ENCODE assay signal across 1 cellular context in genomic region chr5:33460210-33460609, GRCh38.
TF ChIP-seq lines count a peak whose summit lies in the region.

No MANE protein-coding gene starts in this region.

TF ChIP-seq in WTC11, 78 proteins besides CTCF, POLR2A, EP300 and RAD21 (continued from another document):
- no peak for TF ChIP-seq PRDM15 (CRISPR knock-in tag; IDR thresholded peaks at IDR 0.05)
- no peak for TF ChIP-seq GABPB1 (CRISPR knock-in tag; IDR thresholded peaks at IDR 0.05)
- no peak for TF ChIP-seq OVOL2 (CRISPR knock-in tag; IDR thresholded peaks at IDR 0.05; ENCODE audit: borderline replicate concordance)
- TF ChIP-seq SP1 (CRISPR knock-in tag; conservative IDR thresholded peaks at IDR 0.05): no peak
- TF ChIP-seq ZNF232 (CRISPR knock-in tag; IDR thresholded peaks at IDR 0.05): no peak
- no peak for TF ChIP-seq NFE2L1 (CRISPR knock-in tag; IDR thresholded peaks at IDR 0.05)
- no peak for TF ChIP-seq HMGA2 (CRISPR knock-in tag; IDR thresholded peaks at IDR 0.05)
- TF ChIP-seq SMAD3 (CRISPR knock-in tag; IDR thresholded peaks at IDR 0.05; ENCODE audit: borderline replicate concordance): no peak
- no peak for TF ChIP-seq KAT7 (CRISPR knock-in tag; IDR thresholded peaks at IDR 0.05; ENCODE audit: borderline replicate concordance)
- no peak for TF ChIP-seq ZNF396 (CRISPR knock-in tag; IDR thresholded peaks at IDR 0.05; ENCODE audit: borderline replicate concordance)
- no peak for TF ChIP-seq NFATC4 (CRISPR knock-in tag; IDR thresholded peaks at IDR 0.05)
- no peak for TF ChIP-seq USF1 (CRISPR knock-in tag; IDR thresholded peaks at IDR 0.05)
- TF ChIP-seq ZBTB21 (CRISPR knock-in tag; IDR thresholded peaks at IDR 0.05; ENCODE audit: borderline replicate concordance): no peak
- TF ChIP-seq PRRX2 (CRISPR knock-in tag; IDR thresholded peaks at IDR 0.05): no peak
- TF ChIP-seq NR2C2 (CRISPR knock-in tag; IDR thresholded peaks at IDR 0.05): no peak
- TF ChIP-seq USF2 (CRISPR knock-in tag; IDR thresholded peaks at IDR 0.05): no peak
TF ChIP-seq in WTC11: peak in this region for 0.
